Comparison of ENCODE assay signal across 14 cellular contexts in genomic region chr3:122484985-122485384, GRCh38. TPM values are rescaled to one million over a fixed set of nuclear protein-coding genes. Genes with fewer than 3 reads are reported as not detected.
A peak's percentile ranks its signal among the peaks of the same experiment; 100 is the strongest.
DNase-seq lines count a peak whose midpoint lies in the region; ATAC-seq, FAIRE-seq and TF ChIP-seq lines count a peak whose summit lies in the region.
"Had no signal": no experiment of that assay in that cellular context is flagged by ENCODE, and none has a peak within 500 bp of the region (broad histone marks: within the 10 kb centered on the region; RNA-seq: fewer than 3 reads in every experiment).

No MANE protein-coding gene starts in this region.

- peaks cover 22% of the 10 kb centered on the region for H3F3A ChIP-seq in GM23248 (ENCODE audit: insufficient read depth)

- no peaks in the 10 kb centered on the region for H3K27me3 ChIP-seq in GM23248 (replicated peaks; ENCODE audit: insufficient read depth)
- no peaks in the 10 kb centered on the region for H3K27me3 ChIP-seq in psoas muscle (ENCODE audit: insufficient read depth in 3 of 3, low read length in 2 of 3)
- H3K27me3 ChIP-seq in right cardiac atrium (ENCODE audit: control insufficient read depth, insufficient read depth): no peaks in the 10 kb centered on the region
- H3K27me3 ChIP-seq: left lung had no signal

- peaks cover 23% of the 10 kb centered on the region for H4K20me1 ChIP-seq in GM23248 (ENCODE audit: insufficient read depth)

- H3K4me1 Mint-ChIP-seq in endothelial cell (ENCODE audit: unreplicated experiment): peaks cover 45% of the 10 kb centered on the region

- peak overlapping the region; percentile 42 for H3K4me3 Mint-ChIP-seq in endothelial cell (ENCODE audit: unreplicated experiment)
- H3K4me3 Mint-ChIP-seq: activated naive CD4-positive, alpha-beta T cell treated with anti-CD3 and anti-CD28 coated beads, Interleukin-2, amount 10 ng/mL, durations not matched to agents 7 days and 5 days had no signal

- H3K4me3 ChIP-seq in GM23248: no peak overlapping the region
- no peak overlapping the region for H3K4me3 ChIP-seq in psoas muscle
- H3K4me3 ChIP-seq in right cardiac atrium (ENCODE audit: low read length): no peak overlapping the region
- H3K4me3 ChIP-seq: left lung had no signal

- H3K9ac ChIP-seq in GM23248: no peak overlapping the region

- in situ Hi-C loops in GM23248 (cut with MboI): no loop called here

- peak overlapping the region; percentile 10 for H3K4me2 ChIP-seq in GM23248 (ENCODE audit: unreplicated experiment)

- H3K27me3 Mint-ChIP-seq in endothelial cell (ENCODE audit: unreplicated experiment): peaks cover 3% of the 10 kb centered on the region
- H3K27me3 Mint-ChIP-seq: activated naive CD4-positive, alpha-beta T cell treated with anti-CD3 and anti-CD28 coated beads, Interleukin-2, amount 10 ng/mL, durations not matched to agents 7 days and 5 days had no signal

- intact Hi-C loops in psoas muscle (cut with DNase I): loop anchor here in 1 of 2 donors (5.0 kb wide), 1 partner anchor 1083 kb away; no protein-coding TSS in a partner anchor
- intact Hi-C loops in right cardiac atrium (cut with DNase I): no loop called here

- H2AFZ ChIP-seq in GM23248: no peak overlapping the region

- WGBS in GM23248 (ENCODE audit: low coverage in 1 of 2, low lambda C conversion rate in 2 of 2, missing lambda C conversion rate in 2 of 2), 2 experiments: 65% methylated on average over 5 of the region's 5 CpGs
- 90 to 94% (median 91%) methylated on average over 5 of the region's 5 CpGs for WGBS in psoas muscle, 3 donors
- 82% methylated on average over 5 of the region's 5 CpGs for WGBS in right cardiac atrium

- H3K79me2 ChIP-seq in GM23248 (ENCODE audit: insufficient read depth): peaks cover 97% of the 10 kb centered on the region

- peak; percentile 67 for DNase-seq in GM23248
- no peak for DNase-seq in RCC 7860 (ENCODE audit: low spot score)
- DNase-seq in endothelial cell (ENCODE audit: low spot score): no peak
- peak in 1 of 2 donors; percentile 17 for DNase-seq in psoas muscle
- DNase-seq in left lobe of liver (ENCODE audit: low spot score): no peak
- no peak for DNase-seq in right cardiac atrium
- DNase-seq: activated naive CD4-positive, alpha-beta T cell treated with anti-CD3 and anti-CD28 coated beads, Interleukin-2, amount 10 ng/mL, durations not matched to agents 7 days and 5 days; dermis blood vessel endothelial cell; glutamatergic neuron; left lung; NCI-H2171; small intestine; T-helper 9 cell had no signal

- H3K36me3 ChIP-seq in GM23248 (ENCODE audit: low read depth): 0 out of 2 replicates have a peak, but pooled peaks cover 4% of the 10 kb centered on the region
- peaks cover 0 to 19% of the 10 kb centered on the region in 2 donors for H3K36me3 ChIP-seq in psoas muscle (ENCODE audit: insufficient read depth in 1 of 2, low read depth in 1 of 2)

- FAIRE-seq in RCC 7860 (lab: Jason Lieb, UNC): peak; percentile 49
- FAIRE-seq: small intestine had no signal

- no peaks in the 10 kb centered on the region for H3K9me3 Mint-ChIP-seq in endothelial cell (ENCODE audit: unreplicated experiment)
- H3K9me3 Mint-ChIP-seq: activated naive CD4-positive, alpha-beta T cell treated with anti-CD3 and anti-CD28 coated beads, Interleukin-2, amount 10 ng/mL, durations not matched to agents 7 days and 5 days had no signal

- H3K4me1 ChIP-seq in GM23248 (ENCODE audit: insufficient read depth): peaks cover 35% of the 10 kb centered on the region
- peaks cover 39% of the 10 kb centered on the region for H3K4me1 ChIP-seq in psoas muscle
- H3K4me1 ChIP-seq in right cardiac atrium (ENCODE audit: control insufficient read depth, insufficient read depth, low read length): no peaks in the 10 kb centered on the region

- no peak overlapping the region for H3K27ac Mint-ChIP-seq in endothelial cell (ENCODE audit: unreplicated experiment)
- H3K27ac Mint-ChIP-seq: activated naive CD4-positive, alpha-beta T cell treated with anti-CD3 and anti-CD28 coated beads, Interleukin-2, amount 10 ng/mL, durations not matched to agents 7 days and 5 days had no signal

- H3K36me3 Mint-ChIP-seq in endothelial cell (ENCODE audit: low read depth, unreplicated experiment): no peaks in the 10 kb centered on the region

- no peaks in the 10 kb centered on the region for H3K9me3 ChIP-seq in GM23248 (ENCODE audit: low read depth)
- H3K9me3 ChIP-seq in psoas muscle: no peaks in the 10 kb centered on the region
- no peaks in the 10 kb centered on the region for H3K9me3 ChIP-seq in right cardiac atrium (ENCODE audit: control insufficient read depth, low read length)
- H3K9me3 ChIP-seq: left lung had no signal

- H3K27ac ChIP-seq in GM23248 (no peak overlapping the region), psoas muscle (peak overlapping the region; percentile 38), right cardiac atrium (ENCODE audit: low read length) (no peak overlapping the region)
- H3K27ac ChIP-seq: left lung had no signal

- no peak for TF ChIP-seq CTCF in endothelial cell (IDR thresholded peaks at IDR 0.05; ENCODE audit: unreplicated experiment)
- TF ChIP-seq CTCF in psoas muscle (IDR thresholded peaks at IDR 0.05): no peak

- H3K9me2 ChIP-seq in GM23248 (ENCODE audit: insufficient read depth): no peaks in the 10 kb centered on the region

- ATAC-seq in psoas muscle (peak; percentile 23 to 69 (median 41)), GM21723 (IDR thresholded peaks at IDR 0.05; ENCODE audit: unreplicated experiment) (no peak), left lobe of liver (no peak), right cardiac atrium (no peak)
- ATAC-seq: left lung had no signal

RNA-seq across cellular contexts. Expression of gene KPNA1, which starts 29.8 kb away (rescaled TPM):
- total RNA-seq in GM23248 (2014; rRNA removed; shearing (Covaris generic)): 34.0 and 46.8 TPM in 2 replicates
- polyA plus RNA-seq in GM23248 (2016; fragmentation: Nextera tagmentation; extraction: Ambion mirVana): 62.6 and 65.2 TPM in 2 replicates
- total RNA-seq in endothelial cell (ENCODE audit: unreplicated experiment): 87.2 TPM
- 100 to 1,000 TPM; 180 to 263 (median 233) TPM for total RNA-seq in psoas muscle
- polyA plus RNA-seq in psoas muscle: 100 to 1,000 TPM in 1 of 3 donors, 10 to 100 TPM in 2; 39.5 to 125 (median 49.8) TPM
- total RNA-seq in left lobe of liver: 47.1 TPM
- 10 to 100 TPM; 50.1 to 66.9 (median 51.8) TPM for total RNA-seq in right cardiac atrium
- 12.7 TPM for polyA plus RNA-seq in right cardiac atrium

Comparison
In these comparisons a context has a peak if more than half of its experiments do, and no peak if none do; other contexts are left out.
1. ATAC-seq: peak in psoas muscle (4 of 4); none in GM21723 (single experiment), left lobe of liver (single experiment) and right cardiac atrium (0 of 2).